ENCODE assay signal across 10 cellular contexts in genomic region chrX:100368167-100368566, GRCh38. TPM values are rescaled to one million over a fixed set of nuclear protein-coding genes. Genes with fewer than 3 reads are reported as not detected.
DNase-seq lines count a peak whose midpoint lies in the region; ATAC-seq and TF ChIP-seq lines count a peak whose summit lies in the region.
"Had no signal": no experiment of that assay in that cellular context is flagged by ENCODE, and none has a peak within 500 bp of the region (broad histone marks: within the 10 kb centered on the region; RNA-seq: fewer than 3 reads in every experiment).

No MANE protein-coding gene starts in this region.

- no peak for ATAC-seq in naive thymus-derived CD8-positive, alpha-beta T cell
- ATAC-seq in HG03108 (IDR thresholded peaks at IDR 0.05; ENCODE audit: unreplicated experiment), result no peak

- TF ChIP-seq CTCF in 22Rv1 (IDR thresholded peaks at IDR 0.05) (peak; percentile 61), GM12865 (IDR thresholded peaks at IDR 0.05; ENCODE audit: insufficient read depth, low read depth, low read length, missing control alignments) (peak; percentile 36), endothelial cell (IDR thresholded peaks at IDR 0.05; ENCODE audit: unreplicated experiment) (peak; percentile 12), Peyer's patch (IDR thresholded peaks at IDR 0.05) (peak in 2 of 6 experiments; percentile 4 to 8)

- H3K27ac ChIP-seq in 22Rv1 (no peak overlapping the region), Peyer's patch (no peak overlapping the region)

- H3K36me3 ChIP-seq in Peyer's patch, result no peaks in the 10 kb centered on the region

- H3K4me1 Mint-ChIP-seq in endothelial cell (ENCODE audit: unreplicated experiment), result peaks cover 13% of the 10 kb centered on the region
- H3K4me1 Mint-ChIP-seq in naive thymus-derived CD8-positive, alpha-beta T cell, result no peaks in the 10 kb centered on the region

- DNase-seq in GM12865 (ENCODE audit: low read depth), result peak; percentile 13
- peak; percentile 16 for DNase-seq in NAMALWA (ENCODE audit: low spot score)
- DNase-seq in endothelial cell (ENCODE audit: low spot score), result peak; percentile 15
- DNase-seq in naive thymus-derived CD8-positive, alpha-beta T cell, result no peak
- no peak for DNase-seq in Peyer's patch
- no peak for DNase-seq in NOMO-1 treated with DMSO at 0.1 percent for 48 hours (lab: John Stamatoyannopoulos, UW; ENCODE audit: unreplicated experiment)
- DNase-seq: NCI-H446 treated with DMSO at 0.1 percent for 48 hours had no signal

- POLR2A ChIA-PET in naive thymus-derived CD8-positive, alpha-beta T cell (lab: Charles Lee), result no interaction called here

- H3K27ac Mint-ChIP-seq in endothelial cell (ENCODE audit: unreplicated experiment), result peak overlapping the region; percentile 44
- no peak overlapping the region for H3K27ac Mint-ChIP-seq in naive thymus-derived CD8-positive, alpha-beta T cell
- H3K27ac Mint-ChIP-seq: stimulated activated naive CD8-positive, alpha-beta T cell treated with anti-CD3 and anti-CD28 coated beads, Interleukin-15, Interleukin-2, amounts not matched to agents 100 ng/mL and 50 ng/mL, for 24 hours had no signal

- TF ChIP-seq POLR2A in Peyer's patch (IDR thresholded peaks at IDR 0.05), result no peak

- H3K9me3 Mint-ChIP-seq in endothelial cell (ENCODE audit: unreplicated experiment), result no peaks in the 10 kb centered on the region
- H3K9me3 Mint-ChIP-seq in naive thymus-derived CD8-positive, alpha-beta T cell, result no peaks in the 10 kb centered on the region
- H3K9me3 Mint-ChIP-seq: stimulated activated naive CD8-positive, alpha-beta T cell treated with anti-CD3 and anti-CD28 coated beads, Interleukin-15, Interleukin-2, amounts not matched to agents 100 ng/mL and 50 ng/mL, for 24 hours had no signal

- H3K27me3 Mint-ChIP-seq in endothelial cell (ENCODE audit: unreplicated experiment), result no peaks in the 10 kb centered on the region
- H3K27me3 Mint-ChIP-seq in naive thymus-derived CD8-positive, alpha-beta T cell, result no peaks in the 10 kb centered on the region
- H3K27me3 Mint-ChIP-seq: stimulated activated naive CD8-positive, alpha-beta T cell treated with anti-CD3 and anti-CD28 coated beads, Interleukin-15, Interleukin-2, amounts not matched to agents 100 ng/mL and 50 ng/mL, for 24 hours had no signal

- no peak overlapping the region for H3K4me3 Mint-ChIP-seq in endothelial cell (ENCODE audit: unreplicated experiment)
- no peak overlapping the region for H3K4me3 Mint-ChIP-seq in naive thymus-derived CD8-positive, alpha-beta T cell
- H3K4me3 Mint-ChIP-seq: stimulated activated naive CD8-positive, alpha-beta T cell treated with anti-CD3 and anti-CD28 coated beads, Interleukin-15, Interleukin-2, amounts not matched to agents 100 ng/mL and 50 ng/mL, for 24 hours had no signal

- no peaks in the 10 kb centered on the region for H3K36me3 Mint-ChIP-seq in endothelial cell (ENCODE audit: low read depth, unreplicated experiment)
- H3K36me3 Mint-ChIP-seq in naive thymus-derived CD8-positive, alpha-beta T cell, result no peaks in the 10 kb centered on the region

- H3K4me3 ChIP-seq in GM12865 (ENCODE audit: low read depth, low read length) (no peak overlapping the region), Peyer's patch (no peak overlapping the region)

- no peaks in the 10 kb centered on the region for H3K4me1 ChIP-seq in Peyer's patch

- no peaks in the 10 kb centered on the region for H3K9me3 ChIP-seq in Peyer's patch

- no peaks in the 10 kb centered on the region for H3K27me3 ChIP-seq in Peyer's patch

RNA-seq across cellular contexts. Expression of gene PCDH19, which starts 41.9 kb away (rescaled TPM):
- total RNA-seq in endothelial cell (ENCODE audit: unreplicated experiment) (34.9 TPM), Peyer's patch (under 1 TPM; 0.35 to 0.94 (median 0.74) TPM)
- total RNA-seq in naive thymus-derived CD8-positive, alpha-beta T cell, result not detected
- polyA plus RNA-seq in naive thymus-derived CD8-positive, alpha-beta T cell, result not detected

Comparison
In these comparisons a context has a peak if more than half of its experiments do, and no peak if none do; other contexts are left out.
1. DNase-seq: peak in GM12865 (single experiment), NAMALWA (single experiment) and endothelial cell (single experiment); none in naive thymus-derived CD8-positive, alpha-beta T cell (0 of 10), Peyer's patch (0 of 3) and NOMO-1 treated with DMSO at 0.1 percent for 48 hours (single experiment).
2. RNA of gene PCDH19, which starts 41.9 kb away (total RNA-seq): 34.9 TPM in endothelial cell (single experiment); 0.35 to 0.94 TPM in Peyer's patch and not detected in naive thymus-derived CD8-positive, alpha-beta T cell; every median in the first group is over 10 times any median in the second.